20 cellular contexts compared by ENCODE assay signal in the genomic region with DNA sequence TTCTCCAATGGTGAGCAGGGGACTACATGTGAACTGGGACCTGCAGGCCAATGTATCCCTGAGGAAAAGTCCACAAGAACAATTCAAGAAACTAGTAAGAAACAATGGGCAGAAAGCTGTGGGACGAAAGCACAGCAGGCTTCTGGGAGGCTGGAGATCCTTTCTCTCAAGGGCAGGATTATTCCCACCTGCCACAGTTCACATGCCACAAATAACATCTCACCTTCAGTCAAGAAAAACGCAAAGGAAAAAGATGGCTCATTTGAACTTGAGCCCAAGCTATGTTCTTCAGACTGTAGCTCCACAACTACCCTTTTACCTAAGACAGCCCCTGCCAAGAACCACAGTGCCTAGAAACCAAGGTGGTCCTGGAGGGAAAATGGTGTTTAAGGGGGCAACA. TPM values are rescaled to one million over a fixed set of nuclear protein-coding genes. Genes with fewer than 3 reads are reported as not detected.
DNase-seq lines count a peak whose midpoint lies in the region; TF ChIP-seq lines count a peak whose summit lies in the region.
"Had no signal": no experiment of that assay in that cellular context is flagged by ENCODE, and none has a peak within 500 bp of the region (broad histone marks: within the 10 kb centered on the region; RNA-seq: fewer than 3 reads in every experiment).

No MANE protein-coding gene starts in this region.

- no peak for TF ChIP-seq CTCF in PC-9 (conservative IDR thresholded peaks at IDR 0.05)
- no peak for TF ChIP-seq CTCF in mammary epithelial cell (conservative IDR thresholded peaks at IDR 0.05 in 1 of 2, IDR thresholded peaks at IDR 0.05 in 1 of 2; ENCODE audit: extremely low read depth in 1 of 2, insufficient read depth in 1 of 2, low read depth in 1 of 2, low read length in 2 of 2)
- TF ChIP-seq CTCF in spleen (IDR thresholded peaks at IDR 0.05 in 8 of 11, conservative IDR thresholded peaks at IDR 0.05 in 3 of 11), result no peak

- H3K9me2 ChIP-seq in PC-9 (ENCODE audit: insufficient read depth), result no peaks in the 10 kb centered on the region

- in situ Hi-C loops in mammary epithelial cell (cut with MboI; ENCODE audit: low sequenced_read_pairs in 2 of 2), result loop anchor here in 1 of 2 donors (25.0 kb wide), 1 partner anchor 556 kb away; no protein-coding TSS in a partner anchor

- intact Hi-C loops in PC-9 (cut with micrococcal nuclease; ENCODE audit: unreplicated experiment), result no loop called here
- intact Hi-C loops in mammary epithelial cell (cut with micrococcal nuclease), result no loop called here
- intact Hi-C loops in spleen (cut with DNase I; ENCODE audit: low total_unique reads), result loop anchor here (5.0 kb wide), 1 partner anchor 266 kb away; no protein-coding TSS in a partner anchor

- CTCF ChIA-PET in PC-9 (lab: Charles Lee) (no interaction called here), mammary epithelial cell (lab: Charles Lee; ENCODE audit: low non-redundant PET) (no interaction called here)

- TSS peak; percentile 22 for BruUV-seq in PC-9 (replicated peaks; lab: Mats Ljungman, UMichigan)
- BruUV-seq in mammary epithelial cell (replicated peaks; lab: Mats Ljungman, UMichigan), result TSS peak; percentile 19

- H4K20me1 ChIP-seq in PC-9 (ENCODE audit: insufficient read depth), result 0 out of 2 replicates have a peak, but pooled peaks cover under 1% of the 10 kb centered on the region
- H4K20me1 ChIP-seq in mammary epithelial cell (ENCODE audit: insufficient read depth, low read length), result no peaks in the 10 kb centered on the region

- peaks cover 8% of the 10 kb centered on the region; the same call in 1 of the 2 replicates for H3K79me2 ChIP-seq in PC-9 (ENCODE audit: low read depth)
- peaks cover 56% of the 10 kb centered on the region for H3K79me2 ChIP-seq in mammary epithelial cell (ENCODE audit: insufficient read depth, low read length)

- POLR2A ChIA-PET in PC-9 (lab: Charles Lee; ENCODE audit: unreplicated experiment), result interaction anchor here (0.8 kb wide), 1 partner anchor 227 kb away, joined by 15 read pairs; no protein-coding TSS in a partner anchor

- no peak overlapping the region for H3K27ac ChIP-seq in PC-9
- no peak overlapping the region for H3K27ac ChIP-seq in mammary epithelial cell (ENCODE audit: insufficient read depth, low read depth, low read length)
- no peak overlapping the region for H3K27ac ChIP-seq in spleen
- H3K27ac ChIP-seq: BLaER1 treated with 17β-estradiol and CSF1 and Interleukin-3, amounts not matched to agents 10 nM and 100 nM had no signal

- no peak for TF ChIP-seq POLR2A in spleen (IDR thresholded peaks at IDR 0.05)

- DNase-seq in PC-9, result no peak
- no peak for DNase-seq in mammary epithelial cell
- DNase-seq in spleen, result peak; percentile 14
- no peak for DNase-seq in T-helper 1 cell
- DNase-seq in NCI-H146 treated with DMSO at 0.1 percent for 48 hours (lab: John Stamatoyannopoulos, UW; ENCODE audit: unreplicated experiment), result no peak
- DNase-seq: CD4-positive, alpha-beta memory T cell; DMS153; Kasumi-1; MG63; NCI-H1048; NCI-H1417 treated with DMSO at 0.1 percent for 48 hours; NCI-H187 treated with DMSO at 0.1 percent for 48 hours; NCI-H2107; NCI-H446 treated with DMSO at 0.1 percent for 48 hours; NCI-H526 treated with DMSO at 0.1 percent for 48 hours; RPMI8226; SHP77 had no signal

- H3K9ac ChIP-seq in mammary epithelial cell (ENCODE audit: insufficient read depth, low read length), result no peak overlapping the region
- H3K9ac ChIP-seq: BLaER1 treated with 17β-estradiol and CSF1 and Interleukin-3, amounts not matched to agents 10 nM and 100 nM had no signal

- H3K9me3 ChIP-seq in PC-9 (ENCODE audit: insufficient read depth, low read depth) (no peaks in the 10 kb centered on the region), mammary epithelial cell (replicated peaks; ENCODE audit: insufficient read depth, low read length) (no peaks in the 10 kb centered on the region), spleen (no peaks in the 10 kb centered on the region)
- H3K9me3 ChIP-seq: BLaER1 treated with 17β-estradiol and CSF1 and Interleukin-3, amounts not matched to agents 10 nM and 100 nM; HAP-1; MG63 had no signal

- H3K27me3 ChIP-seq in PC-9 (ENCODE audit: insufficient read depth, low read depth) (no peaks in the 10 kb centered on the region), mammary epithelial cell (ENCODE audit: insufficient read depth, low read length) (no peaks in the 10 kb centered on the region), spleen (replicated peaks in 1 of 7) (no peaks in the 10 kb centered on the region)
- H3K27me3 ChIP-seq: BLaER1 treated with 17β-estradiol and CSF1 and Interleukin-3, amounts not matched to agents 10 nM and 100 nM; MG63 had no signal

- H3K4me3 ChIP-seq in PC-9 (no peak overlapping the region), mammary epithelial cell (replicated peaks in 1 of 3; ENCODE audit: insufficient read depth in 1 of 3, low read depth in 2 of 3, low read length in 3 of 3) (no peak overlapping the region), spleen (no peak overlapping the region)
- H3K4me3 ChIP-seq: BLaER1 treated with 17β-estradiol and CSF1 and Interleukin-3, amounts not matched to agents 10 nM and 100 nM; GM23338; HAP-1; MG63 had no signal

- no peaks in the 10 kb centered on the region for H3K4me1 ChIP-seq in PC-9 (replicated peaks; ENCODE audit: insufficient read depth)
- no peaks in the 10 kb centered on the region for H3K4me1 ChIP-seq in mammary epithelial cell (ENCODE audit: insufficient read depth, low read length)
- H3K4me1 ChIP-seq in spleen, result peaks cover 0 to 28% (median 0%) of the 10 kb centered on the region in 6 donors
- H3K4me1 ChIP-seq: HAP-1 had no signal

- peaks cover 30% of the 10 kb centered on the region; the same call in 1 of the 2 replicates for H3F3A ChIP-seq in PC-9 (ENCODE audit: insufficient read depth, low read depth)

- H3K36me3 ChIP-seq in PC-9 (ENCODE audit: low read depth) (peaks cover 3% of the 10 kb centered on the region; the same call in 1 of the 2 replicates), mammary epithelial cell (ENCODE audit: insufficient read depth, low read length) (peaks cover 34% of the 10 kb centered on the region), spleen (peaks cover 4 to 86% (median 47%) of the 10 kb centered on the region in 6 donors)

- no peak overlapping the region for H2AFZ ChIP-seq in PC-9
- no peak overlapping the region for H2AFZ ChIP-seq in mammary epithelial cell (ENCODE audit: low read depth, low read length)
- H2AFZ ChIP-seq: GM23338 had no signal

- H3K4me2 ChIP-seq in PC-9 (no peak overlapping the region), mammary epithelial cell (ENCODE audit: insufficient read depth, low read depth, low read length) (no peak overlapping the region)
- H3K4me2 ChIP-seq: BLaER1 treated with 17β-estradiol and CSF1 and Interleukin-3, amounts not matched to agents 10 nM and 100 nM; GM23338 had no signal

- 52% methylated on average over 2 of the region's 2 CpGs for WGBS in mammary epithelial cell (ENCODE audit: low coverage, missing lambda C conversion rate)
- 93 to 100% (median 94%) methylated on average over 2 of the region's 2 CpGs for WGBS in spleen, 5 donors

- dilution Hi-C loops in mammary epithelial cell (cut with HindIII; ENCODE audit: low sequenced_read_pairs), result no loop called here

RNA-seq across cellular contexts. Expression of a gene that starts 13.0 kb away (rescaled TPM):
- total RNA-seq in PC-9 (2021), result 2.5 and 2.7 TPM in 2 replicates
- 100 to 1,000 TPM in 1 of 2 donors, 10 to 100 TPM in 1; 38.2 to 133 TPM for total RNA-seq in mammary epithelial cell
- polyA plus RNA-seq in mammary epithelial cell, result 58.0 TPM
- polyA minus RNA-seq in mammary epithelial cell, result 61.2 TPM
- 1 to 10 TPM in 1 of 7 donors, under 1 TPM in 6; 0.51 to 2.0 (median 0.77) TPM for total RNA-seq in spleen
- polyA plus RNA-seq in spleen, result under 1 TPM; 0.54 to 0.96 (median 0.68) TPM

RNA-seq across cellular contexts. Expression of a gene that starts 13.9 kb away (rescaled TPM):
- total RNA-seq in PC-9 (2021) (126 and 161 TPM in 2 replicates), mammary epithelial cell (100 to 1,000 TPM in 1 of 2 donors, 10 to 100 TPM in 1; 48.2 to 132 TPM), spleen (100 to 1,000 TPM in 2 of 7 donors, 10 to 100 TPM in 5; 82.9 to 125 (median 89.2) TPM)
- polyA plus RNA-seq in mammary epithelial cell (117 TPM), spleen (10 to 100 TPM; 46.9 to 75.3 (median 58.9) TPM)
- 224 TPM for polyA minus RNA-seq in mammary epithelial cell

RNA-seq across cellular contexts. Expression of a gene that starts 14.0 kb away (rescaled TPM):
- total RNA-seq in PC-9 (2021), result 42.1 and 45.9 TPM in 2 replicates
- 10 to 100 TPM; 27.5 to 94.7 TPM for total RNA-seq in mammary epithelial cell
- polyA plus RNA-seq in mammary epithelial cell, result 105 TPM
- polyA minus RNA-seq in mammary epithelial cell, result 189 TPM
- 10 to 100 TPM; 13.7 to 37.9 (median 25.0) TPM for total RNA-seq in spleen
- 10 to 100 TPM; 12.6 to 16.3 (median 15.4) TPM for polyA plus RNA-seq in spleen

Comparison
In these comparisons a context has a peak if more than half of its experiments do, and no peak if none do; other contexts are left out.
1. RNA of a gene that starts 13.0 kb away (total RNA-seq): 38.2 to 133 TPM in mammary epithelial cell; 2.5 to 2.7 TPM in PC-9 and 0.51 to 2.0 TPM in spleen; every median in the first group is over 10 times any median in the second.